In genomic region chr9:94600715-94601114, GRCh38 we compare ENCODE assay signal across 18 cellular contexts. TPM values are rescaled to one million over a fixed set of nuclear protein-coding genes. Genes with fewer than 3 reads are reported as not detected.
DNase-seq lines count a peak whose midpoint lies in the region; ATAC-seq and TF ChIP-seq lines count a peak whose summit lies in the region.
"Had no signal": no experiment of that assay in that cellular context is flagged by ENCODE, and none has a peak within 500 bp of the region (broad histone marks: within the 10 kb centered on the region; RNA-seq: fewer than 3 reads in every experiment).

No MANE protein-coding gene starts in this region.

- intact Hi-C loops in colonic mucosa (cut with DNase I) (loop anchor here (5.0 kb wide), 1 partner anchor 48 kb away; no protein-coding TSS in a partner anchor), right lobe of liver (cut with DNase I) (loop anchor here in 1 of 2 donors (5.0 kb wide), 1 partner anchor 48 kb away; no protein-coding TSS in a partner anchor)

- no peak for TF ChIP-seq POLR2A in right lobe of liver (IDR thresholded peaks at IDR 0.05)

- H3K9me3 ChIP-seq in colonic mucosa = no peaks in the 10 kb centered on the region
- H3K9me3 ChIP-seq in right lobe of liver = no peaks in the 10 kb centered on the region
- no peaks in the 10 kb centered on the region for H3K9me3 ChIP-seq in parathyroid adenoma (ENCODE audit: control insufficient read depth, low read length)

- no peak overlapping the region for H2AFZ ChIP-seq in parathyroid adenoma
- H2AFZ ChIP-seq: GM23338 had no signal

- H3K9ac ChIP-seq in colonic mucosa (ENCODE audit: low read depth in 2 of 2, low read length in 2 of 2) (peak overlapping the region in 1 of 2 donors; percentile 1), parathyroid adenoma (no peak overlapping the region)

- H3K4me3 ChIP-seq in colonic mucosa = no peak overlapping the region
- no peak overlapping the region for H3K4me3 ChIP-seq in right lobe of liver
- no peak overlapping the region for H3K4me3 ChIP-seq in parathyroid adenoma (ENCODE audit: low read depth, low read length)
- H3K4me3 ChIP-seq: GM23338, K562 had no signal

- DNase-seq in colonic mucosa (no peak), right lobe of liver (no peak), LoVo (ENCODE audit: low spot score) (no peak), NCI-H2029 treated with DMSO at 0.1 percent for 48 hours (lab: John Stamatoyannopoulos, UW) (no peak), HuH-7 (ENCODE audit: low spot score) (no peak)
- DNase-seq: ACHN; C1 segment of cervical spinal cord; Calu3; CD4-positive, alpha-beta T cell; DND-41; GDM1; H9 had no signal

- 68% methylated on average over 10 of the region's 10 CpGs for WGBS in right lobe of liver (ENCODE audit: insufficient coverage, low coverage, low lambda C conversion rate, missing lambda C conversion rate)

- no peaks in the 10 kb centered on the region for H3K27me3 ChIP-seq in colonic mucosa
- H3K27me3 ChIP-seq in right lobe of liver = no peaks in the 10 kb centered on the region
- H3K27me3 ChIP-seq in parathyroid adenoma (ENCODE audit: control insufficient read depth, insufficient read depth, low read length) = no peaks in the 10 kb centered on the region

- no peak overlapping the region for H3K4me2 ChIP-seq in parathyroid adenoma (ENCODE audit: low read length)
- H3K4me2 ChIP-seq: GM23338 had no signal

- ATAC-seq in right lobe of liver (peak in 1 of 4 donors; percentile 3), HG03159 (IDR thresholded peaks at IDR 0.05; ENCODE audit: unreplicated experiment) (no peak)
- ATAC-seq: GM23338 had no signal

- H3K27ac ChIP-seq in colonic mucosa (peak overlapping the region; percentile 9), right lobe of liver (peak overlapping the region in 2 of 3 donors; percentile 53 to 68), parathyroid adenoma (peak overlapping the region; percentile 56)

- no peaks in the 10 kb centered on the region for H3K4me1 ChIP-seq in colonic mucosa
- H3K4me1 ChIP-seq in right lobe of liver = peaks cover 0 to 15% (median 5%) of the 10 kb centered on the region in 4 donors
- peaks cover 6% of the 10 kb centered on the region for H3K4me1 ChIP-seq in parathyroid adenoma

- no peak for TF ChIP-seq CTCF in colonic mucosa (IDR thresholded peaks at IDR 0.05)
- no peak for TF ChIP-seq CTCF in right lobe of liver (IDR thresholded peaks at IDR 0.05)
- no peak for TF ChIP-seq CTCF in parathyroid adenoma (IDR thresholded peaks at IDR 0.05)

- peaks cover 3% of the 10 kb centered on the region for H3K79me2 ChIP-seq in parathyroid adenoma

- H3K36me3 ChIP-seq in colonic mucosa (no peaks in the 10 kb centered on the region), right lobe of liver (peaks cover 0 to 31% (median 11%) of the 10 kb centered on the region in 4 donors), parathyroid adenoma (ENCODE audit: control insufficient read depth, insufficient read depth, low read length) (no peaks in the 10 kb centered on the region)

RNA-seq across cellular contexts. Expression of gene FBP2, which starts 7.1 kb away (rescaled TPM):
- not detected for total RNA-seq in colonic mucosa
- total RNA-seq in right lobe of liver = not detected
- total RNA-seq: A172; B cell; Calu3; CD4-positive, alpha-beta T cell; GM23338; H9; K562 had no signal

RNA-seq across cellular contexts. Expression of gene FBP1, which starts 38.6 kb away (rescaled TPM):
- total RNA-seq in colonic mucosa (10 to 100 TPM; 43.8 to 51.4 TPM), right lobe of liver (100 to 1,000 TPM; 180 to 781 (median 384) TPM)

RNA-seq across cellular contexts. Expression of gene PCAT7, which starts 45.8 kb away (rescaled TPM):
- total RNA-seq in colonic mucosa (1 to 10 TPM; 2.1 to 2.5 TPM), right lobe of liver (1 to 10 TPM in 2 of 6 experiments, under 1 TPM in 4; 0.37 to 3.1 (median 0.96) TPM)
- total RNA-seq: B cell; CD4-positive, alpha-beta T cell had no signal

Comparison
In these comparisons a context has a peak if more than half of its experiments do, and no peak if none do; other contexts are left out.
1. H3K27ac ChIP-seq: peak in every context shown above with its lines; median percentile 60 in right lobe of liver; 56 in parathyroid adenoma; 9 in colonic mucosa.